In genomic region chr11:19442554-19442910, GRCh38 we compare ENCODE assay signal across 20 cellular contexts.
DNase-seq lines count a peak whose midpoint lies in the region; ATAC-seq and TF ChIP-seq lines count a peak whose summit lies in the region.
"Had no signal": no experiment of that assay in that cellular context is flagged by ENCODE, and none has a peak within 500 bp of the region (broad histone marks: within the 10 kb centered on the region; RNA-seq: fewer than 3 reads in every experiment).

No MANE protein-coding gene starts in this region.

- no peak overlapping the region for H3K4me2 ChIP-seq in SK-N-SH
- H3K4me2 ChIP-seq: GM23338 had no signal

- POLR2A ChIA-PET in SK-N-SH (lab: Yijun Ruan, JAX): no interaction called here

- no peak for TF ChIP-seq POLR2A in GM18505 (IDR thresholded peaks at IDR 0.05; ENCODE audit: borderline replicate concordance, extremely low read depth, insufficient read depth, insufficient read length)

- H3K9ac ChIP-seq in SK-N-SH: no peak overlapping the region

- H3K36me3 ChIP-seq in SK-N-SH (replicated peaks in 1 of 2; ENCODE audit: control insufficient read depth in 1 of 2, insufficient read depth in 2 of 2, low read length in 1 of 2) (no peaks in the 10 kb centered on the region), RWPE2 (ENCODE audit: low read depth) (no peaks in the 10 kb centered on the region)
- H3K36me3 ChIP-seq: adrenal gland had no signal

- no peak for DNase-seq in SK-N-SH
- no peak for DNase-seq in RWPE2 (ENCODE audit: low spot score)
- DNase-seq in mesothelial cell of epicardium (ENCODE audit: low spot score in 2 of 2, unreplicated experiment in 2 of 2): no peak
- no peak for DNase-seq in T-helper 2 cell treated with Interferon-gamma antibody and Interleukin-4, amounts not matched to agents 5 μg/mL and 100 μg/mL, for 36 hours (ENCODE audit: low spot score)
- no peak for DNase-seq in 8988T
- DNase-seq: DMS79, MV-4-11, NCI-H2081 treated with DMSO at 0.1 percent for 48 hours, NCI-H524 treated with DMSO at 0.1 percent for 48 hours, T-helper 17 cell, testis had no signal

- H3K9me3 ChIP-seq in SK-N-SH (no peaks in the 10 kb centered on the region), RWPE2 (ENCODE audit: severe bottlenecking) (no peaks in the 10 kb centered on the region)
- H3K9me3 ChIP-seq: adrenal gland, testis had no signal

- no peaks in the 10 kb centered on the region for H3K36me3 Mint-ChIP-seq in mesothelial cell of epicardium
- H3K36me3 Mint-ChIP-seq in T-helper 2 cell treated with Interferon-gamma antibody and Interleukin-4, amounts not matched to agents 5 μg/mL and 100 μg/mL, for 36 hours (ENCODE audit: low read depth): no peaks in the 10 kb centered on the region
- H3K36me3 Mint-ChIP-seq: CD4-positive, CD25-positive, alpha-beta regulatory T cell; memory B cell had no signal

- TF ChIP-seq CTCF in SK-N-SH (IDR thresholded peaks at IDR 0.05) (no peak), RWPE2 (IDR thresholded peaks at IDR 0.05; ENCODE audit: poor library complexity, severe bottlenecking) (no peak), mesothelial cell of epicardium (IDR thresholded peaks at IDR 0.05; ENCODE audit: unreplicated experiment) (no peak)

- no peak; the same call in 2 of the 3 replicates for ATAC-seq in SK-N-SH treated with all-trans-retinoic acid at 6 μM for 48 hours
- ATAC-seq in GM18505 (IDR thresholded peaks at IDR 0.05; ENCODE audit: unreplicated experiment): peak; percentile 25
- ATAC-seq in RWPE2 (ENCODE audit: low read depth): no peak
- ATAC-seq in GM21390 (IDR thresholded peaks at IDR 0.05; ENCODE audit: unreplicated experiment): no peak
- ATAC-seq: GM23338, HepG2, T-helper 17 cell had no signal

- no peak for TF ChIP-seq RAD21 in SK-N-SH (IDR thresholded peaks at IDR 0.05; ENCODE audit: low read length)

- H3K4me3 ChIP-seq in SK-N-SH (ENCODE audit: low read depth in 2 of 2, low read length in 1 of 2) (no peak overlapping the region), RWPE2 (ENCODE audit: severe bottlenecking) (no peak overlapping the region)
- H3K4me3 ChIP-seq: adrenal gland, GM23338, testis had no signal

- H3K27me3 ChIP-seq in SK-N-SH (ENCODE audit: insufficient read depth) (no peaks in the 10 kb centered on the region; the same call in none of the 2 replicates), RWPE2 (ENCODE audit: insufficient read depth, poor library complexity, severe bottlenecking) (no peaks in the 10 kb centered on the region)
- H3K27me3 ChIP-seq: testis had no signal

- peaks cover 8% of the 10 kb centered on the region for H3K27me3 Mint-ChIP-seq in mesothelial cell of epicardium (ENCODE audit: low read depth)
- peaks cover 23% of the 10 kb centered on the region for H3K27me3 Mint-ChIP-seq in T-helper 2 cell treated with Interferon-gamma antibody and Interleukin-4, amounts not matched to agents 5 μg/mL and 100 μg/mL, for 36 hours (ENCODE audit: low read depth)

- H3K9me2 ChIP-seq in SK-N-SH: no peaks in the 10 kb centered on the region

- CTCF ChIA-PET in SK-N-SH (lab: Yijun Ruan, JAX): interaction anchor here (0.6 to 1.3 kb wide), 4 partner anchors 87 to 372 kb away, joined by 3 to 4 read pairs (median 3); no protein-coding TSS in a partner anchor

- H3K79me2 ChIP-seq in SK-N-SH (ENCODE audit: insufficient read depth): no peaks in the 10 kb centered on the region

- no peak for TF ChIP-seq EP300 in SK-N-SH (IDR thresholded peaks at IDR 0.05; ENCODE audit: borderline replicate concordance in 1 of 2, low read depth in 1 of 2, low read length in 1 of 2)

- H3K27ac Mint-ChIP-seq in mesothelial cell of epicardium: peak overlapping the region; percentile 37
- no peak overlapping the region for H3K27ac Mint-ChIP-seq in T-helper 2 cell treated with Interferon-gamma antibody and Interleukin-4, amounts not matched to agents 5 μg/mL and 100 μg/mL, for 36 hours
- H3K27ac Mint-ChIP-seq: CD4-positive, CD25-positive, alpha-beta regulatory T cell; GM23338; memory B cell; T-helper 17 cell had no signal

- no peaks in the 10 kb centered on the region for H4K20me1 ChIP-seq in SK-N-SH (ENCODE audit: insufficient read depth)

- H2AFZ ChIP-seq in SK-N-SH (ENCODE audit: low read depth): no peak overlapping the region
- H2AFZ ChIP-seq: GM23338 had no signal

- H3K4me3 Mint-ChIP-seq in mesothelial cell of epicardium: no peak overlapping the region
- H3K4me3 Mint-ChIP-seq in T-helper 2 cell treated with Interferon-gamma antibody and Interleukin-4, amounts not matched to agents 5 μg/mL and 100 μg/mL, for 36 hours: no peak overlapping the region
- H3K4me3 Mint-ChIP-seq: CD4-positive, CD25-positive, alpha-beta regulatory T cell; GM23338; memory B cell; T-helper 17 cell had no signal

- H3K9me3 Mint-ChIP-seq in mesothelial cell of epicardium: no peaks in the 10 kb centered on the region
- no peaks in the 10 kb centered on the region for H3K9me3 Mint-ChIP-seq in T-helper 2 cell treated with Interferon-gamma antibody and Interleukin-4, amounts not matched to agents 5 μg/mL and 100 μg/mL, for 36 hours
- H3K9me3 Mint-ChIP-seq: GM23338, memory B cell had no signal

- H3K4me1 ChIP-seq in SK-N-SH (ENCODE audit: control insufficient read depth in 1 of 2, insufficient read depth in 2 of 2, low read depth in 1 of 2, low read length in 1 of 2) (peaks cover 0 to 19% of the 10 kb centered on the region in 2 experiments; a peak in 1 of 4 replicates), RWPE2 (ENCODE audit: insufficient read depth, poor library complexity, severe bottlenecking) (peaks cover 47% of the 10 kb centered on the region)
- H3K4me1 ChIP-seq: testis had no signal

- peaks cover 10% of the 10 kb centered on the region for H3K4me1 Mint-ChIP-seq in mesothelial cell of epicardium
- peaks cover 6% of the 10 kb centered on the region for H3K4me1 Mint-ChIP-seq in T-helper 2 cell treated with Interferon-gamma antibody and Interleukin-4, amounts not matched to agents 5 μg/mL and 100 μg/mL, for 36 hours (ENCODE audit: low read depth)
- H3K4me1 Mint-ChIP-seq: GM23338, T-helper 17 cell had no signal

- peak overlapping the region in 1 of 2 experiments; percentile 6; a peak in 1 of 4 replicates for H3K27ac ChIP-seq in SK-N-SH (ENCODE audit: low read depth in 2 of 2, low read length in 1 of 2)
- peak overlapping the region; percentile 84 for H3K27ac ChIP-seq in RWPE2 (ENCODE audit: poor library complexity, severe bottlenecking)
- H3K27ac ChIP-seq: 22Rv1, adrenal gland, testis had no signal

- no peaks in the 10 kb centered on the region for H3F3A ChIP-seq in SK-N-SH (replicated peaks; ENCODE audit: insufficient read depth)

TF ChIP-seq in SK-N-SH, 30 proteins besides CTCF, POLR2A, EP300 and RAD21:
- peak; percentile 8; the same call in 1 of the 2 replicates for TF ChIP-seq FOXJ3 (CRISPR knock-in tag; IDR thresholded peaks at IDR 0.05)
- no peak for TF ChIP-seq MEF2A (IDR thresholded peaks at IDR 0.05; ENCODE audit: borderline replicate concordance, low read depth)
TF ChIP-seq in SK-N-SH: peak in this region for 1.

TF ChIP-seq in SK-N-SH treated with all-trans-retinoic acid at 6 μM for 48 hours, 23 proteins besides CTCF, POLR2A, EP300 and RAD21:
- TF ChIP-seq TCF4 (CRISPR knock-in tag; IDR thresholded peaks at IDR 0.05; ENCODE audit: borderline replicate concordance) (no peak), CSDC2 (CRISPR knock-in tag; IDR thresholded peaks at IDR 0.05) (no peak), OSR1 (CRISPR knock-in tag; IDR thresholded peaks at IDR 0.05) (no peak), POU6F1 (CRISPR knock-in tag; IDR thresholded peaks at IDR 0.05; ENCODE audit: borderline replicate concordance, low read depth) (no peak), SNAI2 (CRISPR knock-in tag; IDR thresholded peaks at IDR 0.05) (no peak), ZFP30 (CRISPR knock-in tag; IDR thresholded peaks at IDR 0.05) (no peak), TOX (CRISPR knock-in tag; IDR thresholded peaks at IDR 0.05; ENCODE audit: borderline replicate concordance) (no peak), ISL1 (CRISPR knock-in tag; IDR thresholded peaks at IDR 0.05) (no peak), CSRNP3 (CRISPR knock-in tag; IDR thresholded peaks at IDR 0.05) (no peak), CREB5 (CRISPR knock-in tag; IDR thresholded peaks at IDR 0.05; ENCODE audit: low read depth) (no peak), ZNF70 (CRISPR knock-in tag; IDR thresholded peaks at IDR 0.05) (no peak), RARB (CRISPR knock-in tag; IDR thresholded peaks at IDR 0.05) (no peak)
